In the genomic region with DNA sequence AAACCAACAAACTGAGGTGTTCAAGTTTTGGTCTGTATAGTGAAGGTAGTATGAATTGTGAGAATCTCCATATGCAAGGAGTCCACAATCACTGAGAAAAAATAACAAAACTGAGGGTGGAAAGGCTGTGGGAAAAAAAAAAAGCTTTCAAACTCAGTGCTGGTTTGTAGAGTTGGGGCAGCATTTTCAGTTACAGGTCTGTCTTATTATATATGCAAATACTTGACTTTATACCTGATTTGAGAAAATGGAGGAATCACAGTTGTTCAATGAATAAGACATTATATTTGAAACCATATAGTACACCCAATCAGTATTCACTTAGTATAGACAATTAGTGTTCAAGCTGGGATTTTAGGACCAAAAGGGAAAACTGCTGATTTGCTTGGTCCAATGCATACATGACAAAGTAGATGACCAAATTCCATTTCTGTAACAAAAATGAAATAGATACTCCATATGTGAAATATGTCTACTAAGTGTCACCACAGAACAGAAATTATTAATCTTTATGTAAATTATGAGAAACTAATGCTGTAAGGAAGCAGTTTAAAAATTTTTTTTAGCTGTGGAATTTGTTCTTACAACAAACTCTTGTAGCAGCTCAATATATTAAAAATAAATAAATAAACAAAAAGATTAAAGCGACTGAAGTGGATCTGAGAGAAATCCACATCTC, we compare ENCODE assay signal across 19 cellular contexts.
DNase-seq lines count a peak whose midpoint lies in the region; ATAC-seq lines count a peak whose summit lies in the region.
"Had no signal": no experiment of that assay in that cellular context is flagged by ENCODE, and none has a peak within 500 bp of the region (broad histone marks: within the 10 kb centered on the region; RNA-seq: fewer than 3 reads in every experiment).

No MANE protein-coding gene starts in this region.

- no peak for DNase-seq in activated naive CD4-positive, alpha-beta T cell (lab: John Stamatoyannopoulos, UW)
- DNase-seq in NCI-H2171 treated with DMSO at 0.1 percent for 48 hours (lab: John Stamatoyannopoulos, UW) = no peak
- DNase-seq in NCI-H2171 (lab: John Stamatoyannopoulos, UW) = no peak
- DNase-seq in activated T-cell treated with anti-CD3 and anti-CD28 coated beads for 4 hours = no peak
- DNase-seq: GM23248, MM.1S, NCI-H1092, NCI-H1436, NCI-H187 treated with DMSO at 0.1 percent for 48 hours, NCI-H524 treated with DMSO at 0.1 percent for 48 hours, NCI-H82, Peyer's patch, T-helper 1 cell had no signal

- peak; percentile 47 for ATAC-seq in GM18861 (IDR thresholded peaks at IDR 0.05; ENCODE audit: unreplicated experiment)
- peak; percentile 59 for ATAC-seq in GM19463 (IDR thresholded peaks at IDR 0.05; ENCODE audit: unreplicated experiment)
- peak; percentile 56 for ATAC-seq in HG02970 (IDR thresholded peaks at IDR 0.05; ENCODE audit: low FRiP score, unreplicated experiment)
- peak; percentile 59 for ATAC-seq in HG03378 (IDR thresholded peaks at IDR 0.05; ENCODE audit: unreplicated experiment)
- ATAC-seq: HepG2, K562 had no signal
